1 cellular context compared by ENCODE assay signal in the genomic region with DNA sequence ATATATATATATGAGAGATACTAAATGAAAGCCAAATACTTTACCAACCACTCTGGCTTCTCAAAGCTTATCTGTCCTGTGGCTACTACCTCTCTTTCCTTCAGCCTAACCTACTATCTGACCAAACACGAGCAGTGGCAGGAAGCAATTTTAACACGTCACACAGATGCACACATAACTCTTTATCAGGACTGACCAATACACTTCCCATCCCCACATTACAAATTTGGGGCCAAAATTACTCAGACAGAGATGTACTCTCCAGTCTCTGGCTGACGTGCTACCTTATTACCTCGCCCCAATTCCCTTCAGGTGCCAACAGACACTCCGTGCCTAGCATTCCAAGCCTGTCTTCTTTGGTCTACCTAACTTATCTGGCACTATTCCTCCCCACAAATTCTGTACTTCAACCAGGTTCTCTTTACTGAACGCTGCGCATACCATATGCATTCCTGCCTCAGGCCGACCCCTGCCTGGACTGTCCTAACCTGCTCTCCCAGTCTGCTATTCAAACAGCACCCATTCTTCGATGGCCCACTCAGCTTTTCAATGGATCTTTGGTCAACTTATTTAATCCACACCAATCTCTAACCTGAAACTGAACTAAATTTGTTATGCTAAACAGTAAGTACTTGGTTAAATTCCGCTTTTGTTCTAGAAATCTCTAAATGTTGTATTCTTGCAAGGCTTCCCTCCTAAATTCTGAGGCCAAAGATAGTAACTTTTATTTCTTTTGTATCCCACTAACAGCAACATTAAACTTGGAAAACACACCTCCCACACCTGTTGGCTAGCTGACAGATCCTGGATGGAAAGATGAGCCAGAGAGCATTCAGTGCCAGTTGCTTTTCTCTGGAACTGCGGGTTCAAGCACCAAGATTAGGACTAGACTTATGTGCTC.
TF ChIP-seq lines count a peak whose summit lies in the region.

No MANE protein-coding gene starts in this region.

TF ChIP-seq in K562, 482 proteins besides CTCF, POLR2A, EP300 and RAD21 (continues in another document):
- TF ChIP-seq TAF9B (IDR thresholded peaks at IDR 0.05; ENCODE audit: partially characterized antibody) (peak; percentile 65), FOXJ2 (tag; IDR thresholded peaks at IDR 0.05) (no peak), OTX1 (CRISPR knock-in tag; IDR thresholded peaks at IDR 0.05) (0 out of 2 replicates have a peak, but pooled peaks have one; percentile 21), KLF6 (CRISPR knock-in tag; IDR thresholded peaks at IDR 0.05; ENCODE audit: borderline replicate concordance) (no peak), HNRNPH1 (optimal IDR thresholded peaks at IDR 0.05; ENCODE audit: low read depth, low read length) (no peak), SMARCB1 (IDR thresholded peaks at IDR 0.05; ENCODE audit: insufficient read length, low read depth) (peak; percentile 86), KHSRP (IDR thresholded peaks at IDR 0.05) (peak; percentile 62), CBFB (CRISPR knock-in tag; IDR thresholded peaks at IDR 0.05) (no peak), ETV1 (tag; conservative IDR thresholded peaks at IDR 0.05; ENCODE audit: low read depth) (peak; percentile 97), PHB2 (IDR thresholded peaks at IDR 0.05; ENCODE audit: low read depth) (peak; percentile 38; the same call in 1 of the 2 replicates), SOX6 (IDR thresholded peaks at IDR 0.05) (peak; percentile 82), ZNF592 (IDR thresholded peaks at IDR 0.05) (peak; percentile 93), ZMIZ1 (IDR thresholded peaks at IDR 0.05; ENCODE audit: low read depth in 2 of 2, low read length in 2 of 2) (peak in 1 of 2 experiments; percentile 87; a peak in 2 of 4 replicates), RNF2 (IDR thresholded peaks at IDR 0.05) (peak; percentile 93), NR2C1 (IDR thresholded peaks at IDR 0.05) (no peak), NR2C1 (tag; IDR thresholded peaks at IDR 0.05) (peak; percentile 41), ZNF778 (CRISPR knock-in tag; IDR thresholded peaks at IDR 0.05) (no peak), FOSL1 (tag; conservative IDR thresholded peaks at IDR 0.05) (peak; percentile 65), POLR3A (IDR thresholded peaks at IDR 0.05; ENCODE audit: borderline replicate concordance, extremely low read depth, insufficient read depth, insufficient read length) (no peak), ZBTB7A (IDR thresholded peaks at IDR 0.05; ENCODE audit: borderline replicate concordance, control insufficient read depth, low read depth, low read length) (no peak), ZNF232 (CRISPR knock-in tag; IDR thresholded peaks at IDR 0.05) (no peak), HDAC2 (IDR thresholded peaks at IDR 0.05) (peak; percentile 83), POLR2B (IDR thresholded peaks at IDR 0.05; ENCODE audit: low read depth, partially characterized antibody) (peak; percentile 78), ZNF184 (CRISPR knock-in tag; IDR thresholded peaks at IDR 0.05) (no peak)
- TF ChIP-seq, protein P1, sequence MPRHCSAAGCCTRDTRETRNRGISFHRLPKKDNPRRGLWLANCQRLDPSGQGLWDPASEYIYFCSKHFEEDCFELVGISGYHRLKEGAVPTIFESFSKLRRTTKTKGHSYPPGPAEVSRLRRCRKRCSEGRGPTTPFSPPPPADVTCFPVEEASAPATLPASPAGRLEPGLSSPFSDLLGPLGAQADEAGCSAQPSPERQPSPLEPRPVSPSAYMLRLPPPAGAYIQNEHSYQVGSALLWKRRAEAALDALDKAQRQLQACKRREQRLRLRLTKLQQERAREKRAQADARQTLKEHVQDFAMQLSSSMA (CRISPR knock-in tag; IDR thresholded peaks at IDR 0.05), result no peak
- TF ChIP-seq, protein P2, sequence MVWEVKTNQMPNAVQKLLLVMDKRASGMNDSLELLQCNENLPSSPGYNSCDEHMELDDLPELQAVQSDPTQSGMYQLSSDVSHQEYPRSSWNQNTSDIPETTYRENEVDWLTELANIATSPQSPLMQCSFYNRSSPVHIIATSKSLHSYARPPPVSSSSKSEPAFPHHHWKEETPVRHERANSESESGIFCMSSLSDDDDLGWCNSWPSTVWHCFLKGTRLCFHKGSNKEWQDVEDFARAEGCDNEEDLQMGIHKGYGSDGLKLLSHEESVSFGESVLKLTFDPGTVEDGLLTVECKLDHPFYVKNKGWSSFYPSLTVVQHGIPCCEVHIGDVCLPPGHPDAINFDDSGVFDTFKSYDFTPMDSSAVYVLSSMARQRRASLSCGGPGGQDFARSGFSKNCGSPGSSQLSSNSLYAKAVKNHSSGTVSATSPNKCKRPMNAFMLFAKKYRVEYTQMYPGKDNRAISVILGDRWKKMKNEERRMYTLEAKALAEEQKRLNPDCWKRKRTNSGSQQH (CRISPR knock-in tag; IDR thresholded peaks at IDR 0.05), result peak; percentile 25
- TF ChIP-seq, protein P3, sequence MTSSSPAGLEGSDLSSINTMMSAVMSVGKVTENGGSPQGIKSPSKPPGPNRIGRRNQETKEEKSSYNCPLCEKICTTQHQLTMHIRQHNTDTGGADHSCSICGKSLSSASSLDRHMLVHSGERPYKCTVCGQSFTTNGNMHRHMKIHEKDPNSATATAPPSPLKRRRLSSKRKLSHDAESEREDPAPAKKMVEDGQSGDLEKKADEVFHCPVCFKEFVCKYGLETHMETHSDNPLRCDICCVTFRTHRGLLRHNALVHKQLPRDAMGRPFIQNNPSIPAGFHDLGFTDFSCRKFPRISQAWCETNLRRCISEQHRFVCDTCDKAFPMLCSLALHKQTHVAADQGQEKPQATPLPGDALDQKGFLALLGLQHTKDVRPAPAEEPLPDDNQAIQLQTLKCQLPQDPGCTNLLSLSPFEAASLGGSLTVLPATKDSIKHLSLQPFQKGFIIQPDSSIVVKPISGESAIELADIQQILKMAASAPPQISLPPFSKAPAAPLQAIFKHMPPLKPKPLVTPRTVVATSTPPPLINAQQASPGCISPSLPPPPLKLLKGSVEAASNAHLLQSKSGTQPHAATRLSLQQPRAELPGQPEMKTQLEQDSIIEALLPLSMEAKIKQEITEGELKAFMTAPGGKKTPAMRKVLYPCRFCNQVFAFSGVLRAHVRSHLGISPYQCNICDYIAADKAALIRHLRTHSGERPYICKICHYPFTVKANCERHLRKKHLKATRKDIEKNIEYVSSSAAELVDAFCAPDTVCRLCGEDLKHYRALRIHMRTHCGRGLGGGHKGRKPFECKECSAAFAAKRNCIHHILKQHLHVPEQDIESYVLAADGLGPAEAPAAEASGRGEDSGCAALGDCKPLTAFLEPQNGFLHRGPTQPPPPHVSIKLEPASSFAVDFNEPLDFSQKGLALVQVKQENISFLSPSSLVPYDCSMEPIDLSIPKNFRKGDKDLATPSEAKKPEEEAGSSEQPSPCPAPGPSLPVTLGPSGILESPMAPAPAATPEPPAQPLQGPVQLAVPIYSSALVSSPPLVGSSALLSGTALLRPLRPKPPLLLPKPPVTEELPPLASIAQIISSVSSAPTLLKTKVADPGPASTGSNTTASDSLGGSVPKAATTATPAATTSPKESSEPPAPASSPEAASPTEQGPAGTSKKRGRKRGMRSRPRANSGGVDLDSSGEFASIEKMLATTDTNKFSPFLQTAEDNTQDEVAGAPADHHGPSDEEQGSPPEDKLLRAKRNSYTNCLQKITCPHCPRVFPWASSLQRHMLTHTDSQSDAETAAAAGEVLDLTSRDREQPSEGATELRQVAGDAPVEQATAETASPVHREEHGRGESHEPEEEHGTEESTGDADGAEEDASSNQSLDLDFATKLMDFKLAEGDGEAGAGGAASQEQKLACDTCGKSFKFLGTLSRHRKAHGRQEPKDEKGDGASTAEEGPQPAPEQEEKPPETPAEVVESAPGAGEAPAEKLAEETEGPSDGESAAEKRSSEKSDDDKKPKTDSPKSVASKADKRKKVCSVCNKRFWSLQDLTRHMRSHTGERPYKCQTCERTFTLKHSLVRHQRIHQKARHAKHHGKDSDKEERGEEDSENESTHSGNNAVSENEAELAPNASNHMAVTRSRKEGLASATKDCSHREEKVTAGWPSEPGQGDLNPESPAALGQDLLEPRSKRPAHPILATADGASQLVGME (CRISPR knock-in tag; IDR thresholded peaks at IDR 0.05), result 0 out of 2 replicates have a peak, but pooled peaks have one; percentile 57
- TF ChIP-seq, protein P4, sequence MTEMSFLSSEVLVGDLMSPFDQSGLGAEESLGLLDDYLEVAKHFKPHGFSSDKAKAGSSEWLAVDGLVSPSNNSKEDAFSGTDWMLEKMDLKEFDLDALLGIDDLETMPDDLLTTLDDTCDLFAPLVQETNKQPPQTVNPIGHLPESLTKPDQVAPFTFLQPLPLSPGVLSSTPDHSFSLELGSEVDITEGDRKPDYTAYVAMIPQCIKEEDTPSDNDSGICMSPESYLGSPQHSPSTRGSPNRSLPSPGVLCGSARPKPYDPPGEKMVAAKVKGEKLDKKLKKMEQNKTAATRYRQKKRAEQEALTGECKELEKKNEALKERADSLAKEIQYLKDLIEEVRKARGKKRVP (CRISPR knock-in tag; IDR thresholded peaks at IDR 0.05), result 0 out of 2 replicates have a peak, but pooled peaks have one; percentile 50
- TF ChIP-seq, protein P5, sequence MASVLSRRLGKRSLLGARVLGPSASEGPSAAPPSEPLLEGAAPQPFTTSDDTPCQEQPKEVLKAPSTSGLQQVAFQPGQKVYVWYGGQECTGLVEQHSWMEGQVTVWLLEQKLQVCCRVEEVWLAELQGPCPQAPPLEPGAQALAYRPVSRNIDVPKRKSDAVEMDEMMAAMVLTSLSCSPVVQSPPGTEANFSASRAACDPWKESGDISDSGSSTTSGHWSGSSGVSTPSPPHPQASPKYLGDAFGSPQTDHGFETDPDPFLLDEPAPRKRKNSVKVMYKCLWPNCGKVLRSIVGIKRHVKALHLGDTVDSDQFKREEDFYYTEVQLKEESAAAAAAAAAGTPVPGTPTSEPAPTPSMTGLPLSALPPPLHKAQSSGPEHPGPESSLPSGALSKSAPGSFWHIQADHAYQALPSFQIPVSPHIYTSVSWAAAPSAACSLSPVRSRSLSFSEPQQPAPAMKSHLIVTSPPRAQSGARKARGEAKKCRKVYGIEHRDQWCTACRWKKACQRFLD (CRISPR knock-in tag; IDR thresholded peaks at IDR 0.05), result peak; percentile 78
- TF ChIP-seq, protein P6, sequence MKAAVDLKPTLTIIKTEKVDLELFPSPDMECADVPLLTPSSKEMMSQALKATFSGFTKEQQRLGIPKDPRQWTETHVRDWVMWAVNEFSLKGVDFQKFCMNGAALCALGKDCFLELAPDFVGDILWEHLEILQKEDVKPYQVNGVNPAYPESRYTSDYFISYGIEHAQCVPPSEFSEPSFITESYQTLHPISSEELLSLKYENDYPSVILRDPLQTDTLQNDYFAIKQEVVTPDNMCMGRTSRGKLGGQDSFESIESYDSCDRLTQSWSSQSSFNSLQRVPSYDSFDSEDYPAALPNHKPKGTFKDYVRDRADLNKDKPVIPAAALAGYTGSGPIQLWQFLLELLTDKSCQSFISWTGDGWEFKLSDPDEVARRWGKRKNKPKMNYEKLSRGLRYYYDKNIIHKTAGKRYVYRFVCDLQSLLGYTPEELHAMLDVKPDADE (conservative IDR thresholded peaks at IDR 0.05; ENCODE audit: control insufficient read depth, low read depth, low read length), result 0 out of 2 replicates have a peak, but pooled peaks have one; percentile 42
